19 cellular contexts compared by ENCODE assay signal in the genomic region with DNA sequence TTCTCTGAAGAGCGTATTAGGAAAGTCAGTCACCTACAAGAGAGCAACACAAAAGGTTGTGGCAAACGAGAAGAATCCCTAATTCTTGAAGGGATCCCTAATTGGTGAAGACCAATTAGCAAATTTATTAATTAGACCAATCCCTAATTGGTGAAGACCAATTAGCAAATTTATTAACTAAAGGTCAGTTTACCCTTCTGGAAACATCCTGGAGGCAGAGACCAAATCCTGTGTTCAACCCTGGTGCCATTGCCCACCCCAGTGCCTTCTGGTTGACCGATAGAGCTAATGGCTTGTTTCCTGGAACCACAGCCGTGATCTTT.
A peak's percentile ranks its signal among the peaks of the same experiment; 100 is the strongest.
DNase-seq lines count a peak whose midpoint lies in the region; ATAC-seq, FAIRE-seq and TF ChIP-seq lines count a peak whose summit lies in the region.
"Had no signal": no experiment of that assay in that cellular context is flagged by ENCODE, and none has a peak within 500 bp of the region (broad histone marks: within the 10 kb centered on the region; RNA-seq: fewer than 3 reads in every experiment).

No MANE protein-coding gene starts in this region.

- in situ Hi-C loops in HepG2 (cut with HindIII; ENCODE audit: extremely low pct_ligation_motif_present, low pct_unique_long_range_greater_than_20kb) = no loop called here

- CTCF ChIA-PET in activated CD4-positive, alpha-beta T cell treated with anti-CD3 and anti-CD28 coated beads, Interleukin-2, amount 10 ng/mL, durations not matched to agents 7 days and 5 days (lab: Charles Lee) = interaction anchor here (0.5 to 2.0 kb wide), 7 partner anchors 10 to 83 kb away, joined by 3 to 6 read pairs (median 5); no protein-coding TSS in a partner anchor
- CTCF ChIA-PET in T-cell (lab: Charles Lee) = interaction anchor here in 1 of 2 donors (0.6 kb wide), 1 partner anchor 12 kb away, joined by 3 read pairs; no protein-coding TSS in a partner anchor
- CTCF ChIA-PET in HepG2 (lab: Yijun Ruan, JAX; ENCODE audit: low intra/inter-chr PET ratio, low total read pairs) = interaction anchor here (1.2 to 1.3 kb wide), 2 partner anchors 16 to 120 kb away, joined by 4 read pairs; no protein-coding TSS in a partner anchor

- H3K4me3 ChIP-seq in HepG2 (replicated peaks in 1 of 3; ENCODE audit: insufficient read depth in 1 of 3, low read depth in 2 of 3, low read length in 3 of 3) (no peak overlapping the region), stomach (no peak overlapping the region), mesendoderm (ENCODE audit: low read length) (no peak overlapping the region)

- TF ChIP-seq POLR2A in HepG2 (IDR thresholded peaks at IDR 0.05; ENCODE audit: insufficient read depth in 1 of 2, low read depth in 2 of 2, low read length in 2 of 2) = peak in 1 of 2 experiments; percentile 24; a peak in 1 of 4 replicates
- no peak for TF ChIP-seq POLR2A in stomach (IDR thresholded peaks at IDR 0.05)

- TF ChIP-seq EP300 in HepG2 (IDR thresholded peaks at IDR 0.05; ENCODE audit: low read depth in 2 of 2, low read length in 2 of 2) = no peak
- no peak for TF ChIP-seq EP300 in HepG2 (CRISPR knock-in tag; IDR thresholded peaks at IDR 0.05; ENCODE audit: borderline replicate concordance)
- TF ChIP-seq EP300 in stomach (IDR thresholded peaks at IDR 0.05) = no peak

- no peak overlapping the region for H2BK15ac ChIP-seq in mesendoderm (replicated peaks; ENCODE audit: low read depth)

- no peaks in the 10 kb centered on the region for H3K36me3 Mint-ChIP-seq in activated CD4-positive, alpha-beta T cell treated with anti-CD3 and anti-CD28 coated beads, Interleukin-2, amount 10 ng/mL, durations not matched to agents 7 days and 5 days (ENCODE audit: low read depth)
- peaks cover 4% of the 10 kb centered on the region for H3K36me3 Mint-ChIP-seq in T-cell

- H3K4me1 Mint-ChIP-seq in activated CD4-positive, alpha-beta T cell treated with anti-CD3 and anti-CD28 coated beads, Interleukin-2, amount 10 ng/mL, durations not matched to agents 7 days and 5 days = peaks cover 29% of the 10 kb centered on the region
- H3K4me1 Mint-ChIP-seq in T-cell = peaks cover 25 to 36% (median 32%) of the 10 kb centered on the region in 3 donors

- no peak overlapping the region for H3K56ac ChIP-seq in mesendoderm (ENCODE audit: low read length)

- H2AFZ ChIP-seq in HepG2 (ENCODE audit: low read length) = no peak overlapping the region

- no peaks in the 10 kb centered on the region for H3K27me3 Mint-ChIP-seq in activated CD4-positive, alpha-beta T cell treated with anti-CD3 and anti-CD28 coated beads, Interleukin-2, amount 10 ng/mL, durations not matched to agents 7 days and 5 days
- H3K27me3 Mint-ChIP-seq in T-cell = no peaks in the 10 kb centered on the region
- H3K27me3 Mint-ChIP-seq: CD4-positive, alpha-beta T cell; central memory CD8-positive, alpha-beta T cell had no signal

- TF ChIP-seq CTCF in HepG2 (CRISPR knock-in tag; IDR thresholded peaks at IDR 0.05) (no peak), stomach (IDR thresholded peaks at IDR 0.05) (no peak)

- H3K79me2 ChIP-seq in HepG2 (ENCODE audit: insufficient read depth, low read length) = no peaks in the 10 kb centered on the region
- H3K79me2 ChIP-seq in mesendoderm (ENCODE audit: control insufficient read depth, insufficient read depth, low read length) = no peaks in the 10 kb centered on the region

- H3K4me1 ChIP-seq in HepG2 (ENCODE audit: insufficient read depth, low read length) (peaks cover 100% of the 10 kb centered on the region), stomach (peaks cover 14 to 28% (median 21%) of the 10 kb centered on the region in 4 donors), mesendoderm (ENCODE audit: control insufficient read depth, low read depth, low read length) (peaks cover 4% of the 10 kb centered on the region)

- H3K4me2 ChIP-seq in HepG2 (ENCODE audit: low read depth, low read length) = peak overlapping the region; percentile 57
- H3K4me2 ChIP-seq in mesendoderm (ENCODE audit: low read length) = no peak overlapping the region

- no peaks in the 10 kb centered on the region for H3K79me1 ChIP-seq in mesendoderm (ENCODE audit: low read length)

- no peak overlapping the region for H2AK5ac ChIP-seq in mesendoderm (ENCODE audit: low read length)

- DNase-seq in activated CD4-positive, alpha-beta T cell treated with anti-CD3 and anti-CD28 coated beads, Interleukin-2, amount 10 ng/mL, durations not matched to agents 7 days and 5 days = no peak
- DNase-seq in activated CD4-positive, alpha-beta T cell treated with anti-CD3 and anti-CD28 coated beads for 4 hours = no peak
- DNase-seq in T-cell (no peak), HepG2 (ENCODE audit: low spot score) (no peak), stomach (no peak), NCI-H510A treated with DMSO at 0.1 percent for 48 hours (lab: John Stamatoyannopoulos, UW) (no peak), mesendoderm (no peak)
- no peak for DNase-seq in activated CD8-positive, alpha-beta memory T cell treated with anti-CD3 and anti-CD28 coated beads for 24 hours
- DNase-seq: CD4-positive, alpha-beta T cell; DMS79; NCI-H1694 treated with DMSO at 0.1 percent for 48 hours; NCI-H524; stimulated activated CD4-positive, alpha-beta T cell treated with anti-CD3 and anti-CD28 coated beads, Interleukin-4, amount 100 ng/mL, for 1 hour had no signal

- H3K9me3 ChIP-seq in HepG2 (ENCODE audit: low read length) (no peaks in the 10 kb centered on the region), stomach (no peaks in the 10 kb centered on the region)

- no peak overlapping the region for H2BK120ac ChIP-seq in mesendoderm (ENCODE audit: low read depth, low read length)

- H3K4me3 Mint-ChIP-seq in activated CD4-positive, alpha-beta T cell treated with anti-CD3 and anti-CD28 coated beads, Interleukin-2, amount 10 ng/mL, durations not matched to agents 7 days and 5 days = no peak overlapping the region
- peak overlapping the region in 1 of 3 donors; percentile 58 for H3K4me3 Mint-ChIP-seq in T-cell
- H3K4me3 Mint-ChIP-seq: activated T-helper 1 cell treated with anti-CD3 and anti-CD28 coated beads, Interleukin-12 subunit alpha, Interleukin-12 subunit beta, Interleukin-2, Interleukin-4 antibody, amounts not matched to agents 30 ng/mL and 10 ng/mL and 1 ng/mL, durations not matched to agents 14 hours and 24 hours and 36 hours; CD4-positive, alpha-beta T cell; memory B cell; neural crest cell had no signal

- no peak overlapping the region for H4K8ac ChIP-seq in mesendoderm (ENCODE audit: low read depth, low read length)

- ATAC-seq in T-cell (replicated peaks in 1 of 4) (no peak), HepG2 (no peak)

- peak overlapping the region; percentile 33 for H3K27ac Mint-ChIP-seq in activated CD4-positive, alpha-beta T cell treated with anti-CD3 and anti-CD28 coated beads, Interleukin-2, amount 10 ng/mL, durations not matched to agents 7 days and 5 days
- peak overlapping the region; percentile 44 to 64 for H3K27ac Mint-ChIP-seq in T-cell
- H3K27ac Mint-ChIP-seq: memory B cell had no signal

- H3K27me3 ChIP-seq in HepG2 (ENCODE audit: control insufficient read depth in 1 of 2, insufficient read depth in 2 of 2, low read length in 2 of 2) = no peaks in the 10 kb centered on the region
- H3K27me3 ChIP-seq in stomach = no peaks in the 10 kb centered on the region
- no peaks in the 10 kb centered on the region for H3K27me3 ChIP-seq in mesendoderm (ENCODE audit: insufficient read depth, low read length, poor library complexity)

- POLR2A ChIA-PET in activated CD4-positive, alpha-beta T cell treated with anti-CD3 and anti-CD28 coated beads, Interleukin-2, amount 10 ng/mL, durations not matched to agents 7 days and 5 days (lab: Charles Lee) = no interaction called here
- POLR2A ChIA-PET in T-cell (lab: Charles Lee) = interaction anchor here in 1 of 2 donors (0.6 kb wide), 1 partner anchor 71 kb away, joined by 3 read pairs; no protein-coding TSS in a partner anchor
- POLR2A ChIA-PET in HepG2 (lab: Yijun Ruan, JAX) = interaction anchor here (0.6 to 3.9 kb wide), 28 partner anchors 9 to 438 kb away, joined by 3 to 41 read pairs (median 5); a partner anchor contains a TSS

- H3K36me3 ChIP-seq in HepG2 (replicated peaks in 1 of 2; ENCODE audit: control insufficient read depth in 1 of 2, insufficient read depth in 2 of 2, low read length in 2 of 2) = no peaks in the 10 kb centered on the region
- H3K36me3 ChIP-seq in stomach = no peaks in the 10 kb centered on the region
- H3K36me3 ChIP-seq in mesendoderm (ENCODE audit: control insufficient read depth, insufficient read depth, low read length) = no peaks in the 10 kb centered on the region

- H3K18ac ChIP-seq in mesendoderm (ENCODE audit: low read length) = no peak overlapping the region

- intact Hi-C loops in HepG2 (cut with micrococcal nuclease; ENCODE audit: unreplicated experiment) = no loop called here
- intact Hi-C loops in stomach (cut with DNase I; ENCODE audit: low total_unique reads) = no loop called here

- H3K9me3 Mint-ChIP-seq in activated CD4-positive, alpha-beta T cell treated with anti-CD3 and anti-CD28 coated beads, Interleukin-2, amount 10 ng/mL, durations not matched to agents 7 days and 5 days = no peaks in the 10 kb centered on the region
- no peaks in the 10 kb centered on the region for H3K9me3 Mint-ChIP-seq in T-cell
- H3K9me3 Mint-ChIP-seq: activated T-helper 1 cell treated with anti-CD3 and anti-CD28 coated beads, Interleukin-12 subunit alpha, Interleukin-12 subunit beta, Interleukin-2, Interleukin-4 antibody, amounts not matched to agents 30 ng/mL and 10 ng/mL and 1 ng/mL, durations not matched to agents 14 hours and 24 hours and 36 hours; CD4-positive, alpha-beta T cell; central memory CD8-positive, alpha-beta T cell; memory B cell had no signal

- H2BK5ac ChIP-seq in mesendoderm (ENCODE audit: low read length) = no peak overlapping the region

- 21% methylated on average over 4 of the region's 4 CpGs for WGBS in HepG2 (ENCODE audit: low lambda C conversion rate)
- 77 to 85% (median 81%) methylated on average over 4 of the region's 4 CpGs for WGBS in stomach, 5 donors
- no CpG with 5 or more reads among the region's 4 CpGs for WGBS in mesendoderm (ENCODE audit: extremely low coverage, insufficient coverage, low lambda C conversion rate)

- no peaks in the 10 kb centered on the region for H4K20me1 ChIP-seq in HepG2 (ENCODE audit: insufficient read depth, low read length)

- H3K27ac ChIP-seq in HepG2 (ENCODE audit: extremely low read length, insufficient read depth, low read length) (peak overlapping the region; percentile 97), stomach (peak overlapping the region in 3 of 5 donors; percentile 4 to 70 (median 43)), mesendoderm (ENCODE audit: low read depth, low read length) (no peak overlapping the region)
- H3K27ac ChIP-seq: 22Rv1 had no signal

- 0 out of 2 replicates have a peak, but pooled peaks have one; percentile 11 for TF ChIP-seq RAD21 in HepG2 (CRISPR knock-in tag; IDR thresholded peaks at IDR 0.05)

- H3K23ac ChIP-seq in mesendoderm (ENCODE audit: low read length) = no peak overlapping the region

- TSS peak; percentile 56 for BruUV-seq in HepG2 (replicated peaks; lab: Mats Ljungman, UMichigan)

- H3K9ac ChIP-seq in HepG2 (ENCODE audit: insufficient read depth, low read depth, low read length) (peak overlapping the region; percentile 70), mesendoderm (ENCODE audit: low read length) (no peak overlapping the region)

- no peak overlapping the region for H4K5ac ChIP-seq in mesendoderm (ENCODE audit: low read length)

- no peak overlapping the region for H3K4ac ChIP-seq in mesendoderm (ENCODE audit: low read depth, low read length)

- no peak for FAIRE-seq in HepG2 (lab: Jason Lieb, UNC)
- FAIRE-seq: HTR-8/SVneo had no signal
